In the genomic region with DNA sequence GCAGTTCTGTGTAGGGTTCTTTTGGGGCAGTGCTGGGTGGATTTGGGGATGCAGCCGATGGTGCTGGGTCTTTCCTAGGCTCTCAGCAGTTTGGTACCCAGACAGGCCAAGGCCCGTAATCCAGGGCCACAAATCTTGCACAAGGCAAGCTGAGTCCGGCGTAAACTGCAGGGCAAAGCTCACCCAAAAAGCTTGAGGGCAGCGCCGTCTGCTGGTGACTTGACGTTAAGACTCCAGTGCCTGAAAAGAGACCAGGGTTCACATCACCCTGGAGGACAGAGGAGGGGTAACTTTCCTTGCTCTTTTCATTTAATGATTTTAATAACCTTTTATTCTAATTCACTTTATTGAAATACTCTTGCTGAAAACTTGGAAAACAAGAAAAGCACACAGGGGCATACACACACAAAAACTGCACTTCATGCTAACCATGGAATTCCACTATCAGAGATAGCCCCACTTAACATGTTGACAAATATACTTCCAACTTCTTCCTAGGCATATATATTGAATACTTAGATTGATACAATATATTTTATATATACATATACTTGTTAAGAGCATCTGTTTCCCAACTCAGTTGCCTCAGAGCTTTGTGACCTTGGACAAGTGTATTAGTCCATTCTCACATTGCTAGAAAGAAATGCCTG, we compare ENCODE assay signal across 8 cellular contexts. TPM values are rescaled to one million over a fixed set of nuclear protein-coding genes. Genes with fewer than 3 reads are reported as not detected.
DNase-seq lines count a peak whose midpoint lies in the region; ATAC-seq, FAIRE-seq and TF ChIP-seq lines count a peak whose summit lies in the region.
"Had no signal": no experiment of that assay in that cellular context is flagged by ENCODE, and none has a peak within 500 bp of the region (broad histone marks: within the 10 kb centered on the region; RNA-seq: fewer than 3 reads in every experiment).

No MANE protein-coding gene starts in this region.

- FAIRE-seq in GM12892 (lab: Jason Lieb, UNC), result peak; percentile 92

- H3K4me3 Mint-ChIP-seq in activated T-helper 17 cell treated with anti-CD3 and anti-CD28 coated beads, Interleukin-2, amount 50 U/mL, for 72 hours, result no peak overlapping the region

- DNase-seq in GM12892 (ENCODE audit: insufficient read length) (peak; percentile 71), M059J (ENCODE audit: low read depth) (peak; percentile 64), RWPE1 (ENCODE audit: low spot score) (peak; percentile 82), fibroblast of villous mesenchyme (ENCODE audit: low read depth) (peak; percentile 76), substantia nigra (lab: John Stamatoyannopoulos, UW) (peak in 46 of 49 donors; percentile 6 to 82 (median 62))

- H3K4me1 Mint-ChIP-seq in activated T-helper 17 cell treated with anti-CD3 and anti-CD28 coated beads, Interleukin-2, amount 50 U/mL, for 72 hours, result peaks cover 4% of the 10 kb centered on the region

- TF ChIP-seq CTCF in RWPE1 (conservative IDR thresholded peaks at IDR 0.05; ENCODE audit: low read depth) (peak; percentile 94), fibroblast of villous mesenchyme (IDR thresholded peaks at IDR 0.05; ENCODE audit: insufficient read depth, low read depth, low read length) (peak; percentile 100), neutrophil (IDR thresholded peaks at IDR 0.05) (peak; percentile 65)

- no peaks in the 10 kb centered on the region for H3K9me3 ChIP-seq in neutrophil

- no peaks in the 10 kb centered on the region for H3K4me1 ChIP-seq in neutrophil (ENCODE audit: control insufficient read depth in 1 of 2, insufficient read depth in 1 of 2, low read depth in 1 of 2, low read length in 1 of 2)

- peaks cover 19% of the 10 kb centered on the region for H3K27me3 ChIP-seq in neutrophil

- H3K9me3 Mint-ChIP-seq in activated T-helper 17 cell treated with anti-CD3 and anti-CD28 coated beads, Interleukin-2, amount 50 U/mL, for 72 hours, result no peaks in the 10 kb centered on the region

- H3K27ac Mint-ChIP-seq in activated T-helper 17 cell treated with anti-CD3 and anti-CD28 coated beads, Interleukin-2, amount 50 U/mL, for 72 hours, result no peak overlapping the region

- POLR2A ChIA-PET in RWPE1 (lab: Yijun Ruan, JAX; ENCODE audit: low non-redundant PET), result no interaction called here

- no peak overlapping the region for H3K27ac ChIP-seq in RWPE1
- H3K27ac ChIP-seq in neutrophil, result no peak overlapping the region
- H3K27ac ChIP-seq in substantia nigra (ENCODE audit: low read depth, low read length, poor library complexity, severe bottlenecking), result no peak overlapping the region
- H3K27ac ChIP-seq: skin epidermis had no signal

- ATAC-seq in activated T-helper 17 cell treated with anti-CD3 and anti-CD28 coated beads, Interleukin-2, amount 50 U/mL, for 72 hours (replicated peaks), result peak; percentile 76

- H3K4me3 ChIP-seq in fibroblast of villous mesenchyme (ENCODE audit: low read depth, low read length) (no peak overlapping the region), neutrophil (ENCODE audit: low read depth in 1 of 2, low read length in 1 of 2) (no peak overlapping the region)
- H3K4me3 ChIP-seq: skin epidermis had no signal

- peaks cover 16% of the 10 kb centered on the region for H3K27me3 Mint-ChIP-seq in activated T-helper 17 cell treated with anti-CD3 and anti-CD28 coated beads, Interleukin-2, amount 50 U/mL, for 72 hours

- H3K36me3 ChIP-seq in neutrophil, result no peaks in the 10 kb centered on the region

- H3K36me3 Mint-ChIP-seq in activated T-helper 17 cell treated with anti-CD3 and anti-CD28 coated beads, Interleukin-2, amount 50 U/mL, for 72 hours (ENCODE audit: low read depth), result no peaks in the 10 kb centered on the region

- no peak for TF ChIP-seq POLR2A in GM12892 (IDR thresholded peaks at IDR 0.05; ENCODE audit: low read depth, low read length)

- CTCF ChIA-PET in RWPE1 (lab: Yijun Ruan, JAX), result interaction anchor here (0.5 to 2.1 kb wide), 14 partner anchors 8 to 1541 kb away, joined by 3 to 13 read pairs (median 3); no protein-coding TSS in a partner anchor

RNA-seq across cellular contexts. Expression of a gene that starts 38.9 kb away (rescaled TPM):
- not detected for polyA plus RNA-seq in GM12892 (2012; ENCODE audit: missing spikeins)
- total RNA-seq in M059J (2014; rRNA removed; shearing (Covaris generic)), result not detected in 2 replicates
- total RNA-seq in activated T-helper 17 cell treated with anti-CD3 and anti-CD28 coated beads, Interleukin-2, amount 50 U/mL, for 72 hours, result not detected
- total RNA-seq in fibroblast of villous mesenchyme, result not detected in 2 replicates

RNA-seq across cellular contexts. Expression of a gene that starts 59.5 kb away (rescaled TPM):
- polyA plus RNA-seq in GM12892 (2012; ENCODE audit: missing spikeins), result 22.2 TPM
- total RNA-seq in M059J (2014; rRNA removed; shearing (Covaris generic)), result 10.2 and 14.3 TPM in 2 replicates
- total RNA-seq in activated T-helper 17 cell treated with anti-CD3 and anti-CD28 coated beads, Interleukin-2, amount 50 U/mL, for 72 hours, result 10 to 100 TPM; 66.4 to 74.8 TPM
- 22.2 and 26.8 TPM in 2 replicates for total RNA-seq in fibroblast of villous mesenchyme
